In genomic region chr11:43643898-43644625, GRCh38 we compare ENCODE assay signal across 8 cellular contexts.
A peak's percentile ranks its signal among the peaks of the same experiment; 100 is the strongest.
DNase-seq lines count a peak whose midpoint lies in the region; ATAC-seq and TF ChIP-seq lines count a peak whose summit lies in the region.

No MANE protein-coding gene starts in this region.

- peak; percentile 99 for ATAC-seq in GM19043 (IDR thresholded peaks at IDR 0.05; ENCODE audit: low read depth, unreplicated experiment)
- ATAC-seq in HG03354 (IDR thresholded peaks at IDR 0.05; ENCODE audit: poor library complexity, severe bottlenecking, unreplicated experiment) = peak; percentile 99

- DNase-seq in Ammon's horn (ENCODE audit: low spot score) = peak; percentile 83
- DNase-seq in NCI-H446 (lab: John Stamatoyannopoulos, UW) = peak; percentile 52 to 89
- peak; percentile 79 to 82 for DNase-seq in activated CD4-positive, alpha-beta T cell treated with anti-CD3 and anti-CD28 coated beads for 24 hours (ENCODE audit: low read depth in 2 of 2)
- peak; percentile 88 for DNase-seq in choroid plexus epithelial cell (ENCODE audit: low read depth)
- DNase-seq in kidney glomerular epithelial cell (lab: John Stamatoyannopoulos, UW) = peak; percentile 85
- DNase-seq in stimulated activated CD4-positive, alpha-beta T cell treated with anti-CD3 and anti-CD28 coated beads, Interleukin-15, amount 100 ng/mL, for 48 hours (ENCODE audit: low read depth in 2 of 2) = peak; percentile 79 to 83

- peak overlapping the region; percentile 85 for H3K4me3 ChIP-seq in choroid plexus epithelial cell (ENCODE audit: low read depth, low read length)

- no peak for TF ChIP-seq CTCF in choroid plexus epithelial cell (conservative IDR thresholded peaks at IDR 0.05; ENCODE audit: low read depth, low read length)

Comparison
In these comparisons a context has a peak if more than half of its experiments do, and no peak if none do; other contexts are left out.
1. Peak in every context shown above with its lines: DNase-seq, ATAC-seq and H3K4me3 ChIP-seq.